15 cellular contexts compared by ENCODE assay signal in the genomic region with DNA sequence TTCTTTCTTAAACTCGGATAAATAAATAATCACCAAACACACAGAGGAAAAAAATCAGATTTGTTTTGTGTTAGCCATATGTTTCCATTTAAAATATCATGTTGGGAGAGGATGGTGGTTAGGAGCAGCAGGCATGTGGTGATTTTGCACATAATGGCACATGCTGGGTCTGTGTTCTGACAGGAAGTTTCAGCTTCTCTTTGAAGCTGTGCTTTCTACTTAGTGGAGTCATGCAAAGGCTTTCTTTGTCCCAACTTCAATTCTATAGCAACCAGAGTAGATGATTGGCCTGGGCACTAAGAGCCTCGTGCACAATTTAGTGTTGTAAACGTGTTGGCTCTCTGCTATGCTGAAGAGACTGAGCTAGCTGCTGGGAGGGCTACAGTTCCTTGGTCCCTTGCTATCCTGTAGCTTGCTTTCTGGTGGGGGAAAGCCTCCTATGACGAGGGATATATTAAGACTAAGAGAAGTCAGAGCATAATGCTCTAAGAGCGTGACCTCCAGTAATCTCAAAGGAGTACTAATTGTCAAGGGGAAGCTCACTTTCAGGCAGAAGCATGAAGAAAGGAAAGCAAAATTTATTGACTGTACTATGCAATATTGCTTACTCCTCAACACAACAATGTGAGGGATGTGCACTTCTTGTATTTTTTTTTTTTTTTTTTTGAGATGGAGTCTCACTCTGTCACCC.
A peak's percentile ranks its signal among the peaks of the same experiment; 100 is the strongest.
DNase-seq lines count a peak whose midpoint lies in the region; ATAC-seq and TF ChIP-seq lines count a peak whose summit lies in the region.
"Had no signal": no experiment of that assay in that cellular context is flagged by ENCODE, and none has a peak within 500 bp of the region (broad histone marks: within the 10 kb centered on the region; RNA-seq: fewer than 3 reads in every experiment).

No MANE protein-coding gene starts in this region.

- no peak overlapping the region for H3K4me3 Mint-ChIP-seq in stimulated activated naive CD8-positive, alpha-beta T cell treated with anti-CD3 and anti-CD28 coated beads, Interleukin-15, Interleukin-2, amounts not matched to agents 100 ng/mL and 50 ng/mL, for 24 hours
- no peak overlapping the region for H3K4me3 Mint-ChIP-seq in stimulated activated naive CD8-positive, alpha-beta T cell treated with anti-CD3 and anti-CD28 coated beads, Interleukin-15, amount 100 ng/mL, for 72 hours
- peak overlapping the region; percentile 48 for H3K4me3 Mint-ChIP-seq in type B pancreatic cell

- H3K9ac ChIP-seq in mesenchymal stem cell (ENCODE audit: low read length) = no peak overlapping the region

- H2BK15ac ChIP-seq in mesenchymal stem cell (ENCODE audit: low read depth, poor library complexity, severe bottlenecking) = no peak overlapping the region

- no peaks in the 10 kb centered on the region for H3K27me3 ChIP-seq in mesenchymal stem cell (ENCODE audit: control insufficient read depth in 1 of 2, insufficient read depth in 1 of 2, low read length in 2 of 2)
- no peaks in the 10 kb centered on the region for H3K27me3 ChIP-seq in MG63
- H3K27me3 ChIP-seq: cardiac muscle cell had no signal

- no peak overlapping the region for H3K23ac ChIP-seq in mesenchymal stem cell (ENCODE audit: low read length in 2 of 2)

- no peak overlapping the region for H3K4ac ChIP-seq in mesenchymal stem cell (ENCODE audit: low read depth in 1 of 2, low read length in 2 of 2)

- H3K14ac ChIP-seq in mesenchymal stem cell (ENCODE audit: low read length in 2 of 2) = no peak overlapping the region

- H3K27me3 Mint-ChIP-seq in stimulated activated naive CD8-positive, alpha-beta T cell treated with anti-CD3 and anti-CD28 coated beads, Interleukin-15, Interleukin-2, amounts not matched to agents 100 ng/mL and 50 ng/mL, for 24 hours = no peaks in the 10 kb centered on the region
- no peaks in the 10 kb centered on the region for H3K27me3 Mint-ChIP-seq in stimulated activated naive CD8-positive, alpha-beta T cell treated with anti-CD3 and anti-CD28 coated beads, Interleukin-15, amount 100 ng/mL, for 72 hours
- no peaks in the 10 kb centered on the region for H3K27me3 Mint-ChIP-seq in type B pancreatic cell

- H2AK5ac ChIP-seq in mesenchymal stem cell (ENCODE audit: low read length, severe bottlenecking) = no peak overlapping the region

- no peaks in the 10 kb centered on the region for H3K36me3 Mint-ChIP-seq in stimulated activated naive CD8-positive, alpha-beta T cell treated with anti-CD3 and anti-CD28 coated beads, Interleukin-15, Interleukin-2, amounts not matched to agents 100 ng/mL and 50 ng/mL, for 24 hours (ENCODE audit: low read depth)
- H3K36me3 Mint-ChIP-seq in type B pancreatic cell = no peaks in the 10 kb centered on the region

- H2BK120ac ChIP-seq in mesenchymal stem cell (ENCODE audit: low read depth, low read length) = no peak overlapping the region

- peak overlapping the region; percentile 9 for H3K27ac Mint-ChIP-seq in stimulated activated naive CD8-positive, alpha-beta T cell treated with anti-CD3 and anti-CD28 coated beads, Interleukin-15, Interleukin-2, amounts not matched to agents 100 ng/mL and 50 ng/mL, for 24 hours
- no peak overlapping the region for H3K27ac Mint-ChIP-seq in stimulated activated naive CD8-positive, alpha-beta T cell treated with anti-CD3 and anti-CD28 coated beads, Interleukin-15, amount 100 ng/mL, for 72 hours
- H3K27ac Mint-ChIP-seq in type B pancreatic cell = peak overlapping the region; percentile 82
- H3K27ac Mint-ChIP-seq: activated T-helper 2 cell treated with anti-CD3 and anti-CD28 coated beads, Interferon-gamma antibody, Interleukin-2, Interleukin-4, amounts not matched to agents 10 μg/mL and 5 μg/mL and 100 μg/mL, durations not matched to agents 14 hours and 24 hours and 36 hours had no signal

- H3K9me3 ChIP-seq in mesenchymal stem cell (ENCODE audit: control insufficient read depth, low read length) = peaks cover 6% of the 10 kb centered on the region
- no peaks in the 10 kb centered on the region for H3K9me3 ChIP-seq in MG63

- H3K4me1 Mint-ChIP-seq in stimulated activated naive CD8-positive, alpha-beta T cell treated with anti-CD3 and anti-CD28 coated beads, Interleukin-15, Interleukin-2, amounts not matched to agents 100 ng/mL and 50 ng/mL, for 24 hours (ENCODE audit: low read depth) = no peaks in the 10 kb centered on the region
- peaks cover 9% of the 10 kb centered on the region for H3K4me1 Mint-ChIP-seq in stimulated activated naive CD8-positive, alpha-beta T cell treated with anti-CD3 and anti-CD28 coated beads, Interleukin-15, amount 100 ng/mL, for 72 hours
- peaks cover 27% of the 10 kb centered on the region for H3K4me1 Mint-ChIP-seq in type B pancreatic cell (ENCODE audit: unreplicated experiment)

- peak overlapping the region; percentile 60 for H2AFZ ChIP-seq in mesenchymal stem cell (ENCODE audit: low read depth, low read length)

- no peaks in the 10 kb centered on the region for H3K4me1 ChIP-seq in mesenchymal stem cell (ENCODE audit: control insufficient read depth, insufficient read depth, low read depth, low read length)

- H3K27ac ChIP-seq in mesenchymal stem cell (ENCODE audit: low read length, poor library complexity, severe bottlenecking) = no peak overlapping the region
- H3K27ac ChIP-seq: cardiac muscle cell had no signal

- H2BK12ac ChIP-seq in mesenchymal stem cell (ENCODE audit: low read length in 2 of 2) = peak overlapping the region in 1 of 2 experiments; percentile 72

- H3K79me1 ChIP-seq in mesenchymal stem cell (replicated peaks; ENCODE audit: low read length, poor library complexity, severe bottlenecking) = no peaks in the 10 kb centered on the region

- H3K9me3 Mint-ChIP-seq in stimulated activated naive CD8-positive, alpha-beta T cell treated with anti-CD3 and anti-CD28 coated beads, Interleukin-15, Interleukin-2, amounts not matched to agents 100 ng/mL and 50 ng/mL, for 24 hours = no peaks in the 10 kb centered on the region
- H3K9me3 Mint-ChIP-seq in stimulated activated naive CD8-positive, alpha-beta T cell treated with anti-CD3 and anti-CD28 coated beads, Interleukin-15, amount 100 ng/mL, for 72 hours = peaks cover 0 to under 1% of the 10 kb centered on the region in 2 donors
- H3K9me3 Mint-ChIP-seq in type B pancreatic cell = peaks cover 5% of the 10 kb centered on the region

- 36% methylated on average over 4 of the region's 5 CpGs for WGBS in mesenchymal stem cell

- no peak for ATAC-seq in stimulated activated naive CD8-positive, alpha-beta T cell treated with anti-CD3 and anti-CD28 coated beads, Interleukin-15, amount 100 ng/mL, for 72 hours
- ATAC-seq: esophagus mucosa had no signal

- H3K4me3 ChIP-seq in mesenchymal stem cell (ENCODE audit: insufficient read depth in 1 of 2, low read depth in 1 of 2, low read length in 2 of 2) (no peak overlapping the region), MG63 (no peak overlapping the region)
- H3K4me3 ChIP-seq: cardiac muscle cell had no signal

- no peak for TF ChIP-seq CTCF in type B pancreatic cell (conservative IDR thresholded peaks at IDR 0.05)

- no peak for DNase-seq in stimulated activated naive CD8-positive, alpha-beta T cell treated with anti-CD3 and anti-CD28 coated beads, Interleukin-15, amount 100 ng/mL, for 72 hours
- peak; percentile 46 for DNase-seq in brain pericyte (ENCODE audit: low read depth, low spot score)
- DNase-seq in mesenchymal stem cell = peak; percentile 13
- DNase-seq in type B pancreatic cell (ENCODE audit: extremely low spot score, unreplicated experiment) = no peak
- DNase-seq in MG63 = no peak
- DNase-seq in cardiac septum (ENCODE audit: low spot score) = no peak
- DNase-seq in NCI-H748 (lab: John Stamatoyannopoulos, UW; ENCODE audit: unreplicated experiment) = no peak
- DNase-seq: activated CD4-positive, alpha-beta T cell treated with anti-CD3 and anti-CD28 coated beads for 48 hours; DMS53; MM.1S; NCI-H226 had no signal

- no peak overlapping the region for H3K4me2 ChIP-seq in mesenchymal stem cell (ENCODE audit: low read length, poor library complexity, severe bottlenecking)

- no peak overlapping the region for H4K8ac ChIP-seq in mesenchymal stem cell (ENCODE audit: low read length)

- no peak overlapping the region for H4K91ac ChIP-seq in mesenchymal stem cell (ENCODE audit: low read length)

- intact Hi-C loops in cardiac septum (cut with DNase I) = no loop called here

- H3K36me3 ChIP-seq in mesenchymal stem cell (ENCODE audit: control insufficient read depth in 1 of 2, insufficient read depth in 2 of 2, low read depth in 1 of 2, low read length in 2 of 2) (no peaks in the 10 kb centered on the region), MG63 (no peaks in the 10 kb centered on the region)
- H3K36me3 ChIP-seq: cardiac muscle cell had no signal

- H2BK5ac ChIP-seq in mesenchymal stem cell (ENCODE audit: low read depth, low read length, poor library complexity, severe bottlenecking) = no peak overlapping the region

- no peak overlapping the region for H3K18ac ChIP-seq in mesenchymal stem cell (ENCODE audit: low read depth in 1 of 2, low read length in 2 of 2)

Comparison
In these comparisons a context has a peak if more than half of its experiments do, and no peak if none do; other contexts are left out.
1. H3K27ac Mint-ChIP-seq: peak in stimulated activated naive CD8-positive, alpha-beta T cell treated with anti-CD3 and anti-CD28 coated beads, Interleukin-15, Interleukin-2, amounts not matched to agents 100 ng/mL and 50 ng/mL, for 24 hours (single experiment) and type B pancreatic cell (single experiment); none in stimulated activated naive CD8-positive, alpha-beta T cell treated with anti-CD3 and anti-CD28 coated beads, Interleukin-15, amount 100 ng/mL, for 72 hours (0 of 2).
2. DNase-seq: peak in brain pericyte (single experiment) and mesenchymal stem cell (single experiment); none in stimulated activated naive CD8-positive, alpha-beta T cell treated with anti-CD3 and anti-CD28 coated beads, Interleukin-15, amount 100 ng/mL, for 72 hours (0 of 2), type B pancreatic cell (single experiment), MG63 (single experiment), cardiac septum (single experiment) and NCI-H748 (single experiment).